ENCODE assay signal across 12 cellular contexts in the genomic region with DNA sequence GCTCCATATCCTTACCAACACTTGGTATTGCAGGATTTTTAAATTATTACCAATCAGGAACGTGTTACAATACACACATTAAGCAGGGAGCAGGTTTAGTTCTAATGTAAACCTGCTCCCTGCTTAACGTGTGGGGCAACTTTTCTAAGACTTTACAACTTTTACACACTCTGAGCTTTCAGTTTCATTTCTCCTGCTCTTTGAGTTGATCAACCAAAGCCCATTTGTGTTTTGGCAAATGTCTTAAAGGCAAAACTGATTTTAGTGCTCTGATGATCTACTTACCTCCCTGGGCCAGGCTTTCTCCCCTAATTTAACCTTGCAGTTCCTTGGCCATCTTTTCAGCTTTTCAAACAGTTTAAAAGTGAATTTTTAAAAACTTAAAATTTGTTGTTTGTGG.
A peak's percentile ranks its signal among the peaks of the same experiment; 100 is the strongest.
DNase-seq lines count a peak whose midpoint lies in the region; ATAC-seq and TF ChIP-seq lines count a peak whose summit lies in the region.
"Had no signal": no experiment of that assay in that cellular context is flagged by ENCODE, and none has a peak within 500 bp of the region (broad histone marks: within the 10 kb centered on the region; RNA-seq: fewer than 3 reads in every experiment).

No MANE protein-coding gene starts in this region.

- H3F3A ChIP-seq in smooth muscle cell (ENCODE audit: low read depth) = no peaks in the 10 kb centered on the region

- no peaks in the 10 kb centered on the region for H3K79me2 ChIP-seq in smooth muscle cell (ENCODE audit: low read depth)

- H2AFZ ChIP-seq in smooth muscle cell (ENCODE audit: low read depth) = no peak overlapping the region

- H3K36me3 ChIP-seq in BLaER1 (peaks cover 34% of the 10 kb centered on the region), smooth muscle cell (ENCODE audit: low read depth) (no peaks in the 10 kb centered on the region)

- no peaks in the 10 kb centered on the region for H3K27me3 ChIP-seq in BLaER1
- no peaks in the 10 kb centered on the region for H3K27me3 ChIP-seq in smooth muscle cell (ENCODE audit: low read depth)

- H3K4me3 ChIP-seq in BLaER1 (no peak overlapping the region), smooth muscle cell (no peak overlapping the region)
- H3K4me3 ChIP-seq: K562, left ventricle myocardium inferior had no signal

- 86% methylated on average over 2 of the region's 2 CpGs for WGBS in smooth muscle cell (ENCODE audit: low lambda C conversion rate)

- H3K4me2 ChIP-seq in BLaER1 (peak overlapping the region; percentile 23; the same call in 1 of the 2 replicates), smooth muscle cell (no peak overlapping the region)

- DNase-seq in NAMALWA (ENCODE audit: low spot score) (peak; percentile 21), smooth muscle cell (lab: John Stamatoyannopoulos, UW; ENCODE audit: unreplicated experiment) (no peak), COLO829 (ENCODE audit: low spot score) (no peak)
- DNase-seq in activated CD4-positive, CD25-positive, alpha-beta regulatory T cell (lab: John Stamatoyannopoulos, UW) = no peak
- DNase-seq: C1 segment of cervical spinal cord, left ventricle myocardium inferior had no signal

- no peaks in the 10 kb centered on the region; the same call in 1 of the 2 replicates for H3K4me1 ChIP-seq in BLaER1
- no peaks in the 10 kb centered on the region for H3K4me1 ChIP-seq in smooth muscle cell (ENCODE audit: low read depth)

- H3K9ac ChIP-seq in BLaER1 = no peak overlapping the region
- H3K9ac ChIP-seq in smooth muscle cell (ENCODE audit: low read depth) = no peak overlapping the region

- H3K9me3 ChIP-seq in BLaER1 = no peaks in the 10 kb centered on the region
- H3K9me3 ChIP-seq in smooth muscle cell (replicated peaks; ENCODE audit: low read depth) = no peaks in the 10 kb centered on the region
- H3K9me3 ChIP-seq: left ventricle myocardium inferior had no signal

- ATAC-seq in GM18907 (IDR thresholded peaks at IDR 0.05; ENCODE audit: unreplicated experiment) (peak; percentile 76), HG02763 (IDR thresholded peaks at IDR 0.05; ENCODE audit: unreplicated experiment) (peak; percentile 80), HG03457 (IDR thresholded peaks at IDR 0.05; ENCODE audit: unreplicated experiment) (no peak)
- ATAC-seq: K562 had no signal

- TF ChIP-seq CTCF in smooth muscle cell (IDR thresholded peaks at IDR 0.05; ENCODE audit: borderline replicate concordance, insufficient read depth, poor library complexity, severe bottlenecking) = no peak

- H4K20me1 ChIP-seq in BLaER1 = peaks cover 97% of the 10 kb centered on the region
- peaks cover 69% of the 10 kb centered on the region for H4K20me1 ChIP-seq in smooth muscle cell (ENCODE audit: low read depth)

- H3K27ac ChIP-seq in BLaER1 (no peak overlapping the region), smooth muscle cell (ENCODE audit: low read depth) (no peak overlapping the region)
- H3K27ac ChIP-seq: epithelial cell of prostate, left ventricle myocardium inferior had no signal
